Comparison of ENCODE assay signal across 8 cellular contexts in genomic region chr9:32384002-32384363, GRCh38. TPM values are rescaled to one million over a fixed set of nuclear protein-coding genes. Genes with fewer than 3 reads are reported as not detected.
DNase-seq lines count a peak whose midpoint lies in the region; ATAC-seq, FAIRE-seq and TF ChIP-seq lines count a peak whose summit lies in the region.

No MANE protein-coding gene starts in this region.

- H4K20me1 ChIP-seq in astrocyte (ENCODE audit: insufficient read depth, low read length): peaks cover 31% of the 10 kb centered on the region

- intact Hi-C loops in activated naive CD4-positive, alpha-beta T cell treated with anti-CD3 and anti-CD28 coated beads for 36 hours (cut with micrococcal nuclease): loop anchor here (1.0 to 5.0 kb wide), 6 partner anchors 15 to 783 kb away; partner anchors contain the start of genes B4GALT1, DNAJA1, NDUFB6 and RIGI
- intact Hi-C loops in lower lobe of right lung (cut with DNase I) (loop anchor here (10.0 kb wide), 1 partner anchor 591 kb away; no protein-coding TSS in a partner anchor), uterus (cut with DNase I; ENCODE audit: low total_unique reads) (no loop called here)

- TF ChIP-seq POLR2A in uterus (IDR thresholded peaks at IDR 0.05): no peak

- CTCF ChIA-PET in activated naive CD4-positive, alpha-beta T cell treated with anti-CD3 and anti-CD28 coated beads for 36 hours (lab: Charles Lee): interaction anchor here (0.8 to 5.0 kb wide), 5 partner anchors 10 to 196 kb away, joined by 3 to 61 read pairs (median 14); partner anchors contain the start of genes NDUFB6 and RIGI

- no peaks in the 10 kb centered on the region for H3K9me3 Mint-ChIP-seq in activated naive CD4-positive, alpha-beta T cell treated with anti-CD3 and anti-CD28 coated beads for 36 hours
- no peaks in the 10 kb centered on the region for H3K9me3 Mint-ChIP-seq in astrocyte (ENCODE audit: unreplicated experiment)

- FAIRE-seq in astrocyte (lab: Jason Lieb, UNC): no peak

- H3K4me1 Mint-ChIP-seq in activated naive CD4-positive, alpha-beta T cell treated with anti-CD3 and anti-CD28 coated beads for 36 hours (ENCODE audit: low read depth): peaks cover 21% of the 10 kb centered on the region
- peaks cover 8% of the 10 kb centered on the region for H3K4me1 Mint-ChIP-seq in astrocyte (ENCODE audit: low read depth, unreplicated experiment)

- TF ChIP-seq CTCF in astrocyte (IDR thresholded peaks at IDR 0.05; ENCODE audit: insufficient read depth, low read depth, low read length): no peak
- TF ChIP-seq CTCF in lower lobe of right lung (IDR thresholded peaks at IDR 0.05): no peak
- no peak for TF ChIP-seq CTCF in uterus (IDR thresholded peaks at IDR 0.05)
- no peak for TF ChIP-seq CTCF in GM10266 (IDR thresholded peaks at IDR 0.05; ENCODE audit: control insufficient read depth, insufficient read depth, low read depth, missing control alignments)

- H3K27me3 Mint-ChIP-seq in activated naive CD4-positive, alpha-beta T cell treated with anti-CD3 and anti-CD28 coated beads for 36 hours (ENCODE audit: low read depth): peaks cover 3% of the 10 kb centered on the region
- H3K27me3 Mint-ChIP-seq in astrocyte (ENCODE audit: low read depth, unreplicated experiment): peaks cover 21% of the 10 kb centered on the region

- H3K4me2 ChIP-seq in astrocyte (ENCODE audit: low read length): peak overlapping the region; percentile 96

- peak overlapping the region; percentile 79 for H3K4me3 Mint-ChIP-seq in activated naive CD4-positive, alpha-beta T cell treated with anti-CD3 and anti-CD28 coated beads for 36 hours
- peak overlapping the region; percentile 80 for H3K4me3 Mint-ChIP-seq in astrocyte (ENCODE audit: unreplicated experiment)

- H3K27ac Mint-ChIP-seq in activated naive CD4-positive, alpha-beta T cell treated with anti-CD3 and anti-CD28 coated beads for 36 hours: no peak overlapping the region
- no peak overlapping the region for H3K27ac Mint-ChIP-seq in astrocyte (ENCODE audit: unreplicated experiment)

- ATAC-seq in lower lobe of right lung: peak; percentile 42
- no peak for ATAC-seq in HG02981 (IDR thresholded peaks at IDR 0.05; ENCODE audit: unreplicated experiment)
- ATAC-seq in GM18861 (IDR thresholded peaks at IDR 0.05; ENCODE audit: unreplicated experiment): no peak

- H3K4me1 ChIP-seq in astrocyte (ENCODE audit: insufficient read depth, low read length) (peaks cover 11% of the 10 kb centered on the region), lower lobe of right lung (peaks cover 30% of the 10 kb centered on the region), uterus (no peaks in the 10 kb centered on the region)

- no peaks in the 10 kb centered on the region for H3K36me3 Mint-ChIP-seq in activated naive CD4-positive, alpha-beta T cell treated with anti-CD3 and anti-CD28 coated beads for 36 hours (ENCODE audit: low read depth)
- no peaks in the 10 kb centered on the region for H3K36me3 Mint-ChIP-seq in astrocyte (ENCODE audit: low read depth, unreplicated experiment)

- DNase-seq in activated naive CD4-positive, alpha-beta T cell treated with anti-CD3 and anti-CD28 coated beads for 36 hours: no peak
- DNase-seq in activated naive CD4-positive, alpha-beta T cell treated with Interleukin-2 at 50 U/mL for 16 hours: no peak
- DNase-seq in astrocyte (ENCODE audit: low read depth) (no peak), lower lobe of right lung (no peak), uterus (no peak), GM10266 (ENCODE audit: extremely low spot score) (no peak)

- peaks cover 17% of the 10 kb centered on the region for H3K27me3 ChIP-seq in astrocyte (ENCODE audit: insufficient read depth, low read length)
- H3K27me3 ChIP-seq in lower lobe of right lung (ENCODE audit: low read depth): no peaks in the 10 kb centered on the region
- H3K27me3 ChIP-seq in uterus: no peaks in the 10 kb centered on the region

- H3K9me3 ChIP-seq in astrocyte (ENCODE audit: insufficient read depth, low read depth, low read length) (no peaks in the 10 kb centered on the region), lower lobe of right lung (no peaks in the 10 kb centered on the region), uterus (no peaks in the 10 kb centered on the region)

- H3K9ac ChIP-seq in astrocyte (ENCODE audit: low read length): peak overlapping the region; percentile 96

- peak overlapping the region; percentile 95 for H3K4me3 ChIP-seq in astrocyte (ENCODE audit: insufficient read depth, low read depth, low read length)
- peak overlapping the region; percentile 94 for H3K4me3 ChIP-seq in lower lobe of right lung
- H3K4me3 ChIP-seq in uterus: peak overlapping the region; percentile 72 to 95

- H3K27ac ChIP-seq in astrocyte (ENCODE audit: low read depth, low read length): peak overlapping the region; percentile 41
- peak overlapping the region; percentile 85 for H3K27ac ChIP-seq in lower lobe of right lung
- peak overlapping the region; percentile 82 to 93 for H3K27ac ChIP-seq in uterus

- H2AFZ ChIP-seq in astrocyte (ENCODE audit: low read depth, low read length): peak overlapping the region; percentile 97

- H3K79me2 ChIP-seq in astrocyte (ENCODE audit: insufficient read depth, low read length): peaks cover 42% of the 10 kb centered on the region

- H3K36me3 ChIP-seq in astrocyte (ENCODE audit: insufficient read depth, low read length): no peaks in the 10 kb centered on the region
- no peaks in the 10 kb centered on the region for H3K36me3 ChIP-seq in lower lobe of right lung
- no peaks in the 10 kb centered on the region for H3K36me3 ChIP-seq in uterus

RNA-seq across cellular contexts. Expression of gene ACO1, which starts 0.5 kb away (rescaled TPM):
- total RNA-seq in activated naive CD4-positive, alpha-beta T cell treated with anti-CD3 and anti-CD28 coated beads for 36 hours: 10 to 100 TPM; 13.2 to 14.8 TPM
- total RNA-seq in astrocyte: 17.7 and 19.4 TPM in 2 replicates
- 33.6 TPM for total RNA-seq in lower lobe of right lung
- total RNA-seq in uterus: 10 to 100 TPM in 3 of 4 donors, 1 to 10 TPM in 1; 10.0 to 39.5 (median 24.9) TPM

Comparison
In these comparisons a context has a peak if more than half of its experiments do, and no peak if none do; other contexts are left out.
1. ATAC-seq: peak in lower lobe of right lung (2 of 2); none in HG02981 (single experiment) and GM18861 (single experiment).
2. Peak in every context shown above with its lines, with median percentiles within 50 percentile points of each other: H3K27ac ChIP-seq and H3K4me3 ChIP-seq.